Comparison of ENCODE assay signal across 25 cellular contexts in the genomic region with DNA sequence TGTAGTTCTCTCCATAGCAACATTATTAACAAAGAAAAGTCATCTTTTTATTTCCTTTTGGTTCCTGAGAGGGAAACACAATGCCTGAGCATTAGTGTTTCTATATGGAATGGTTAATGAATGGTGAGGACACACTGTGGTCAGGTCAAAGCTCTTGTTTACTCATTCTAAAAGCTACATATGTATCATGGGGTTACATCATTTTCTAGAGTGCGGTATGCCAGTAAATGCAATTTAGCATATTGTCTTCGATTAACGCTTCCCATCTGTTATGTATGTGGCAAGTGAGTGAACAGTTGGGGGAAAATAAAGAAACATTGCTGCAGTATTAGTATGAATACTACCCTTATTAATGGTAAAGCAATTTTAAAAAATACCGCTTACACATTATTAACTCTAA.
DNase-seq lines count a peak whose midpoint lies in the region; ATAC-seq and TF ChIP-seq lines count a peak whose summit lies in the region.
"Had no signal": no experiment of that assay in that cellular context is flagged by ENCODE, and none has a peak within 500 bp of the region (broad histone marks: within the 10 kb centered on the region; RNA-seq: fewer than 3 reads in every experiment).

No MANE protein-coding gene starts in this region.

- H3K36me3 ChIP-seq in ascending aorta = no peaks in the 10 kb centered on the region
- H3K36me3 ChIP-seq: pancreas, thyroid gland had no signal

- H3K27me3 ChIP-seq in ascending aorta = no peaks in the 10 kb centered on the region
- H3K27me3 ChIP-seq: pancreas, thyroid gland had no signal

- no peak overlapping the region for H3K27ac ChIP-seq in ascending aorta
- H3K27ac ChIP-seq: pancreas, RWPE1, SK-N-MC, thyroid gland had no signal

- no peak overlapping the region for H3K4me3 ChIP-seq in ascending aorta
- H3K4me3 ChIP-seq: pancreas, SK-N-MC, thyroid gland had no signal

- H3K4me1 ChIP-seq in ascending aorta = no peaks in the 10 kb centered on the region
- H3K4me1 ChIP-seq: pancreas, thyroid gland had no signal

- DNase-seq in amniotic epithelial cell (ENCODE audit: low read depth) (peak; percentile 11), NCI-H187 (lab: John Stamatoyannopoulos, UW) (no peak), ascending aorta (ENCODE audit: low spot score in 2 of 2) (no peak)
- DNase-seq: activated B cell treated with CpG ODN at 0.5 μM for 24 hours; activated CD4-positive, alpha-beta memory T cell treated with anti-CD3 and anti-CD28 coated beads for 36 hours; activated effector memory CD4-positive, alpha-beta T cell treated with Interleukin-2 at 50 U/mL for 16 hours; CD4-positive, alpha-beta memory T cell; DMS79 treated with DMSO at 0.1 percent for 48 hours; effector CD8-positive, alpha-beta T cell; erythroblast; foreskin fibroblast; hippocampal formation; Kasumi-1; NCI-H1930; pancreas; right cardiac atrium; stimulated activated CD4-positive, alpha-beta T cell treated with anti-CD3 and anti-CD28 coated beads, Interleukin-12 subunit alpha, Interleukin-12 subunit beta, amount 100 ng/mL, for 4 hours; thyroid gland had no signal

- ATAC-seq in GM19023 (IDR thresholded peaks at IDR 0.05; ENCODE audit: unreplicated experiment) (peak; percentile 50), GM21737 (IDR thresholded peaks at IDR 0.05; ENCODE audit: unreplicated experiment) (peak; percentile 76), HG03196 (IDR thresholded peaks at IDR 0.05; ENCODE audit: unreplicated experiment) (peak; percentile 76), HG03342 (IDR thresholded peaks at IDR 0.05; ENCODE audit: unreplicated experiment) (no peak)
- ATAC-seq: natural killer cell treated with Interleukin-12 subunit alpha and Interleukin-12 subunit beta and Interleukin-15 and Interleukin-18, amount 100 ng/mL, for 72 hours; pancreas; right cardiac atrium had no signal

- H3K9me3 ChIP-seq in ascending aorta = no peaks in the 10 kb centered on the region
- H3K9me3 ChIP-seq: pancreas, thyroid gland had no signal

- intact Hi-C loops in ascending aorta (cut with DNase I) = no loop called here

- no peak for TF ChIP-seq CTCF in ascending aorta (IDR thresholded peaks at IDR 0.05)
